In the genomic region with DNA sequence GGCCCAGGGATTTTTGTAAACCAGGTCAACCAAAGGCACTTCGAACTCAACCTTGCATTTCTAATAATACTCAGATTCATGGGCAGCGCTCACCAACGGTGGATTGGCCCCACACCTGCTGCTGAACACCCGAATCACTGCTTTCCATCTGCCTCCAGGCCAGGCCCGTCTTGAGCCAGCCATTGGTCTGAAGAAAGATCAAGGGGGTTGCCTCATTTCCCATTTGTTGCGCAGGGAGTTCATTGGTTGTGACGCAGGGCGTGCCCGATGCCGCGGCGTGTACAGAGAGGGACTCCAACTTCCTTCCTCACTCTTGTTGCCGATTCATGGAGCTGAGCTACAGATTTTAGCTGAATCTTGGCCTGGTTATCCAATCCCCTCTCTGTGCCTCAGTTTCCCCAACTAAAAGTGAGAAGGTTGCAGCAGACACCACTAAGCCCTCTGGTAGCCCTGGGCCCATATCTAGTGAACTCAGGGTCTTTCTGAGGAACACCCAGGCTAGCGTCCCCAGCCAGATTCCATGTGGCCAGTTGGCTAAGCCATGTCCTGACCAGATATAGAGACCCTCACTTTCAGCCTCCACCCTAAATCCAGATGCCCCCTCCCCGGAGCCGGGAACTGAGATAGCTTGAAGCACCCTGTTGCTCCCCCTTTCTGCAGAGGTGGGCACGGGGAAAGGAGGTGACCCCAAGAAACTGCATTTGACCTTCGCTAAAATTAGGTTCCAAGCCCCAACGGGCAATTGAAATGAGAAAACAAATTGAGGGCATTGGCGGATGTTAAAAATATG, we compare ENCODE assay signal across 1 cellular context.
TF ChIP-seq lines count a peak whose summit lies in the region.

No MANE protein-coding gene starts in this region.

TF ChIP-seq in WTC11, 78 proteins besides CTCF, POLR2A, EP300 and RAD21 (continued from another document):
- TF ChIP-seq, protein P1, sequence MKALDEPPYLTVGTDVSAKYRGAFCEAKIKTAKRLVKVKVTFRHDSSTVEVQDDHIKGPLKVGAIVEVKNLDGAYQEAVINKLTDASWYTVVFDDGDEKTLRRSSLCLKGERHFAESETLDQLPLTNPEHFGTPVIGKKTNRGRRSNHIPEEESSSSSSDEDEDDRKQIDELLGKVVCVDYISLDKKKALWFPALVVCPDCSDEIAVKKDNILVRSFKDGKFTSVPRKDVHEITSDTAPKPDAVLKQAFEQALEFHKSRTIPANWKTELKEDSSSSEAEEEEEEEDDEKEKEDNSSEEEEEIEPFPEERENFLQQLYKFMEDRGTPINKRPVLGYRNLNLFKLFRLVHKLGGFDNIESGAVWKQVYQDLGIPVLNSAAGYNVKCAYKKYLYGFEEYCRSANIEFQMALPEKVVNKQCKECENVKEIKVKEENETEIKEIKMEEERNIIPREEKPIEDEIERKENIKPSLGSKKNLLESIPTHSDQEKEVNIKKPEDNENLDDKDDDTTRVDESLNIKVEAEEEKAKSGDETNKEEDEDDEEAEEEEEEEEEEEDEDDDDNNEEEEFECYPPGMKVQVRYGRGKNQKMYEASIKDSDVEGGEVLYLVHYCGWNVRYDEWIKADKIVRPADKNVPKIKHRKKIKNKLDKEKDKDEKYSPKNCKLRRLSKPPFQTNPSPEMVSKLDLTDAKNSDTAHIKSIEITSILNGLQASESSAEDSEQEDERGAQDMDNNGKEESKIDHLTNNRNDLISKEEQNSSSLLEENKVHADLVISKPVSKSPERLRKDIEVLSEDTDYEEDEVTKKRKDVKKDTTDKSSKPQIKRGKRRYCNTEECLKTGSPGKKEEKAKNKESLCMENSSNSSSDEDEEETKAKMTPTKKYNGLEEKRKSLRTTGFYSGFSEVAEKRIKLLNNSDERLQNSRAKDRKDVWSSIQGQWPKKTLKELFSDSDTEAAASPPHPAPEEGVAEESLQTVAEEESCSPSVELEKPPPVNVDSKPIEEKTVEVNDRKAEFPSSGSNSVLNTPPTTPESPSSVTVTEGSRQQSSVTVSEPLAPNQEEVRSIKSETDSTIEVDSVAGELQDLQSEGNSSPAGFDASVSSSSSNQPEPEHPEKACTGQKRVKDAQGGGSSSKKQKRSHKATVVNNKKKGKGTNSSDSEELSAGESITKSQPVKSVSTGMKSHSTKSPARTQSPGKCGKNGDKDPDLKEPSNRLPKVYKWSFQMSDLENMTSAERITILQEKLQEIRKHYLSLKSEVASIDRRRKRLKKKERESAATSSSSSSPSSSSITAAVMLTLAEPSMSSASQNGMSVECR (CRISPR knock-in tag; IDR thresholded peaks at IDR 0.05; ENCODE audit: borderline replicate concordance), result no peak
- no peak for TF ChIP-seq TCF7 (CRISPR knock-in tag; IDR thresholded peaks at IDR 0.05; ENCODE audit: low read depth)
- TF ChIP-seq, protein P2, sequence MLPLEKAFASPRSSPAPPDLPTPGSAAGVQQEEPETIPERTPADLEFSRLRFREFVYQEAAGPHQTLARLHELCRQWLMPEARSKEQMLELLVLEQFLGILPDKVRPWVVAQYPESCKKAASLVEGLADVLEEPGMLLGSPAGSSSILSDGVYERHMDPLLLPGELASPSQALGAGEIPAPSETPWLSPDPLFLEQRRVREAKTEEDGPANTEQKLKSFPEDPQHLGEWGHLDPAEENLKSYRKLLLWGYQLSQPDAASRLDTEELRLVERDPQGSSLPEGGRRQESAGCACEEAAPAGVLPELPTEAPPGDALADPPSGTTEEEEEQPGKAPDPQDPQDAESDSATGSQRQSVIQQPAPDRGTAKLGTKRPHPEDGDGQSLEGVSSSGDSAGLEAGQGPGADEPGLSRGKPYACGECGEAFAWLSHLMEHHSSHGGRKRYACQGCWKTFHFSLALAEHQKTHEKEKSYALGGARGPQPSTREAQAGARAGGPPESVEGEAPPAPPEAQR (CRISPR knock-in tag; IDR thresholded peaks at IDR 0.05), result no peak
